24 cellular contexts compared by ENCODE assay signal in genomic region chr17:21298056-21298982, GRCh38. TPM values are rescaled to one million over a fixed set of nuclear protein-coding genes. Genes with fewer than 3 reads are reported as not detected.
DNase-seq lines count a peak whose midpoint lies in the region; FAIRE-seq and TF ChIP-seq lines count a peak whose summit lies in the region.
"Had no signal": no experiment of that assay in that cellular context is flagged by ENCODE, and none has a peak within 500 bp of the region (broad histone marks: within the 10 kb centered on the region; RNA-seq: fewer than 3 reads in every experiment).

No MANE protein-coding gene starts in this region.

- no peak overlapping the region for H3K27ac Mint-ChIP-seq in immature natural killer cell

- H3K4me1 ChIP-seq in kidney (ENCODE audit: control insufficient read depth in 1 of 2, insufficient read depth in 1 of 2, low read depth in 1 of 2, low read length in 2 of 2) (peaks cover 15 to 19% of the 10 kb centered on the region in 2 donors), skeletal muscle tissue (ENCODE audit: control insufficient read depth in 3 of 3, insufficient read depth in 3 of 3, low read length in 3 of 3) (peaks cover 43 to 62% (median 60%) of the 10 kb centered on the region in 3 donors)

- intact Hi-C loops in kidney (cut with DNase I): no loop called here

- peaks cover 31 to 42% of the 10 kb centered on the region in 2 donors for H3K36me3 ChIP-seq in kidney (ENCODE audit: control insufficient read depth in 1 of 2, insufficient read depth in 2 of 2, low read length in 2 of 2)
- H3K36me3 ChIP-seq in skeletal muscle tissue (ENCODE audit: control insufficient read depth in 3 of 3, insufficient read depth in 3 of 3, low read length in 3 of 3): peaks cover 48 to 58% (median 51%) of the 10 kb centered on the region in 3 donors
- H3K36me3 ChIP-seq: BE2C had no signal

- peak; percentile 32 for DNase-seq in GM13976 (ENCODE audit: low spot score)
- peak; percentile 63 for DNase-seq in RPMI8226
- DNase-seq in kidney: peak; percentile 74
- DNase-seq in activated CD8-positive, alpha-beta memory T cell treated with anti-CD3 and anti-CD28 coated beads, Interleukin-2, amount 50 U/mL, for 4 hours: no peak
- no peak for DNase-seq in stimulated activated CD4-positive, alpha-beta T cell treated with anti-CD3 and anti-CD28 coated beads, Interleukin-12 subunit alpha, Interleukin-12 subunit beta, amount 100 ng/mL, for 4 hours
- DNase-seq in NOMO-1 (lab: John Stamatoyannopoulos, UW; ENCODE audit: unreplicated experiment in 2 of 2): no peak
- no peak for DNase-seq in immature natural killer cell
- DNase-seq: BE2C, DMS153, GDM1, MV-4-11, NCI-H1417, NCI-H187, NCI-H2107, NCI-H226, NCI-H524 treated with DMSO at 0.1 percent for 48 hours, Right ventricle myocardium superior had no signal

- no peak for TF ChIP-seq CTCF in GM13976 (IDR thresholded peaks at IDR 0.05; ENCODE audit: borderline replicate concordance, control extremely low read depth, extremely low read depth, insufficient read depth, missing control alignments)
- no peak for TF ChIP-seq CTCF in kidney (IDR thresholded peaks at IDR 0.05; ENCODE audit: borderline replicate concordance, extremely low read depth, insufficient read depth)

- H3K9ac ChIP-seq in kidney (ENCODE audit: low read length in 2 of 2) (no peak overlapping the region), skeletal muscle tissue (ENCODE audit: low read depth in 1 of 3, low read length in 3 of 3) (peak overlapping the region in 1 of 3 donors; percentile 40)
- H3K9ac ChIP-seq: KMS-11 had no signal

- H3K27ac ChIP-seq in kidney (ENCODE audit: low read depth in 2 of 2, low read length in 2 of 2) (no peak overlapping the region), skeletal muscle tissue (ENCODE audit: low read depth, low read length) (peak overlapping the region; percentile 66)
- H3K27ac ChIP-seq: KMS-11, Peyer's patch had no signal

- H3K27me3 ChIP-seq in skeletal muscle tissue (ENCODE audit: control insufficient read depth in 3 of 3, insufficient read depth in 3 of 3, low read length in 3 of 3): peaks cover 0 to 3% (median 0%) of the 10 kb centered on the region in 3 donors
- H3K27me3 ChIP-seq: BE2C, Peyer's patch had no signal

- peaks cover 12 to 20% (median 13%) of the 10 kb centered on the region in 3 donors for H3K36me3 Mint-ChIP-seq in immature natural killer cell

- in situ Hi-C loops in GM13976 (cut with MboI; ENCODE audit: low sequenced_read_pairs, unreplicated experiment): loop anchor here (25.0 kb wide), 2 partner anchors 139 to 214 kb away; no protein-coding TSS in a partner anchor

- H3K9me3 ChIP-seq in kidney (ENCODE audit: control insufficient read depth in 1 of 2, low read length in 2 of 2) (no peaks in the 10 kb centered on the region), skeletal muscle tissue (ENCODE audit: control insufficient read depth in 3 of 3, low read length in 3 of 3) (peaks cover 0 to 2% (median 0%) of the 10 kb centered on the region in 3 donors)
- H3K9me3 ChIP-seq: BE2C, Peyer's patch had no signal

- FAIRE-seq in kidney (lab: Jason Lieb, UNC): no peak
- FAIRE-seq: A204.1, H1, HepG2 had no signal

- no peak overlapping the region for H3K4me3 Mint-ChIP-seq in immature natural killer cell

- peaks cover 2 to 23% (median 20%) of the 10 kb centered on the region in 3 donors for H3K27me3 Mint-ChIP-seq in immature natural killer cell (ENCODE audit: low read depth in 3 of 3)
- H3K27me3 Mint-ChIP-seq: CD4-positive, alpha-beta memory T cell had no signal

- peaks cover 37 to 42% of the 10 kb centered on the region in 2 donors for H3K4me1 Mint-ChIP-seq in immature natural killer cell

- H3K4me3 ChIP-seq in kidney (ENCODE audit: low read length in 2 of 2) (no peak overlapping the region), skeletal muscle tissue (ENCODE audit: low read length in 3 of 3) (no peak overlapping the region)
- H3K4me3 ChIP-seq: Peyer's patch had no signal

- H3K9me3 Mint-ChIP-seq in immature natural killer cell: peaks cover 8 to 22% (median 15%) of the 10 kb centered on the region in 6 donors

RNA-seq across cellular contexts. Expression of gene MAP2K3, which starts 13.8 kb away (rescaled TPM):
- total RNA-seq in kidney (44.0 TPM), skeletal muscle tissue (11.5 TPM)
- polyA plus RNA-seq in kidney (ENCODE audit: insufficient read depth, low read depth, low replicate concordance) (40.1 TPM), immature natural killer cell (100 to 1,000 TPM in 1 of 3 donors, 10 to 100 TPM in 2; 66.6 to 136 (median 93.9) TPM)

RNA-seq across cellular contexts. Expression of gene NATD1, which starts 45.1 kb away (rescaled TPM):
- total RNA-seq in kidney: 14.2 TPM
- polyA plus RNA-seq in kidney (ENCODE audit: insufficient read depth, low read depth, low replicate concordance): 5.0 TPM
- 3.7 TPM for total RNA-seq in skeletal muscle tissue
- polyA plus RNA-seq in immature natural killer cell: 1 to 10 TPM in 2 of 3 donors, under 1 TPM in 1; 0.57 to 3.4 (median 2.5) TPM

Comparison
In these comparisons a context has a peak if more than half of its experiments do, and no peak if none do; other contexts are left out.
1. DNase-seq: peak in GM13976 (single experiment), RPMI8226 (single experiment) and kidney (single experiment); none in activated CD8-positive, alpha-beta memory T cell treated with anti-CD3 and anti-CD28 coated beads, Interleukin-2, amount 50 U/mL, for 4 hours (single experiment), stimulated activated CD4-positive, alpha-beta T cell treated with anti-CD3 and anti-CD28 coated beads, Interleukin-12 subunit alpha, Interleukin-12 subunit beta, amount 100 ng/mL, for 4 hours (single experiment), NOMO-1 (0 of 2) and immature natural killer cell (0 of 3).